ENCODE assay signal across 8 cellular contexts in genomic region chr19:1276620-1277007, GRCh38. TPM values are rescaled to one million over a fixed set of nuclear protein-coding genes. Genes with fewer than 3 reads are reported as not detected.
DNase-seq lines count a peak whose midpoint lies in the region; ATAC-seq and TF ChIP-seq lines count a peak whose summit lies in the region.

No MANE protein-coding gene starts in this region.

- H3K27me3 Mint-ChIP-seq in dendritic cell treated with granulocyte-macrophage colony-stimulating factor and Interleukin-4, amounts not matched to agents 40 ng/mL and 50 ng/mL, for 4 days = peaks cover 2% of the 10 kb centered on the region

- no peak for DNase-seq in NT2/D1 (ENCODE audit: low read depth, low spot score)
- no peak for DNase-seq in activated CD4-positive, CD25-positive, alpha-beta regulatory T cell treated with anti-CD3 and anti-CD28 coated beads, Interleukin-2, amount 50 U/mL, for 72 hours
- no peak for DNase-seq in iPS-NIHi7 (ENCODE audit: extremely low spot score)
- no peak for DNase-seq in left cardiac atrium

- H3K4me3 Mint-ChIP-seq in dendritic cell treated with granulocyte-macrophage colony-stimulating factor and Interleukin-4, amounts not matched to agents 40 ng/mL and 50 ng/mL, for 4 days = peak overlapping the region; percentile 79

- H3K9ac ChIP-seq in NT2/D1 (ENCODE audit: insufficient read length, low read depth) (peak overlapping the region; percentile 98), parathyroid adenoma (no peak overlapping the region)

- H2AFZ ChIP-seq in parathyroid adenoma = no peak overlapping the region

- peaks cover 83% of the 10 kb centered on the region for H3K36me3 Mint-ChIP-seq in dendritic cell treated with granulocyte-macrophage colony-stimulating factor and Interleukin-4, amounts not matched to agents 40 ng/mL and 50 ng/mL, for 4 days (ENCODE audit: low read depth)

- H3K4me3 ChIP-seq in DOHH2 (ENCODE audit: low read length) (peak overlapping the region; percentile 76), NT2/D1 (ENCODE audit: insufficient read length, low read depth) (peak overlapping the region; percentile 97), parathyroid adenoma (ENCODE audit: low read depth, low read length) (peak overlapping the region; percentile 82)

- peaks cover 46% of the 10 kb centered on the region for H3K79me2 ChIP-seq in DOHH2 (ENCODE audit: control insufficient read depth, low read length)
- H3K79me2 ChIP-seq in parathyroid adenoma = peaks cover 17% of the 10 kb centered on the region

- TF ChIP-seq CTCF in DOHH2 (IDR thresholded peaks at IDR 0.05; ENCODE audit: low read depth, low read length, poor library complexity, severe bottlenecking) (no peak), parathyroid adenoma (IDR thresholded peaks at IDR 0.05) (no peak)

- H3K4me2 ChIP-seq in DOHH2 (ENCODE audit: low read length) (peak overlapping the region; percentile 96), parathyroid adenoma (ENCODE audit: low read length) (peak overlapping the region; percentile 97)

- H3K27ac ChIP-seq in DOHH2 (ENCODE audit: low read depth, low read length) (peak overlapping the region; percentile 73), parathyroid adenoma (no peak overlapping the region)

- intact Hi-C loops in dendritic cell treated with granulocyte-macrophage colony-stimulating factor and Interleukin-4, amounts not matched to agents 40 ng/mL and 50 ng/mL, for 4 days (cut with micrococcal nuclease) = no loop called here
- intact Hi-C loops in left cardiac atrium (cut with DNase I) = loop anchor here in 1 of 2 donors (10.0 kb wide), 1 partner anchor 128 kb away; the partner anchor contains the start of genes DAZAP1 and GAMT

- ATAC-seq in GM21367 (IDR thresholded peaks at IDR 0.05; ENCODE audit: unreplicated experiment) = no peak
- no peak for ATAC-seq in left cardiac atrium

- H3K36me3 ChIP-seq in DOHH2 (ENCODE audit: control insufficient read depth, low read length) (peaks cover 84% of the 10 kb centered on the region), NT2/D1 (ENCODE audit: insufficient read depth, insufficient read length, low read length) (peaks cover 80% of the 10 kb centered on the region), parathyroid adenoma (ENCODE audit: control insufficient read depth, insufficient read depth, low read length) (no peaks in the 10 kb centered on the region)

- no peaks in the 10 kb centered on the region for H3K9me3 Mint-ChIP-seq in dendritic cell treated with granulocyte-macrophage colony-stimulating factor and Interleukin-4, amounts not matched to agents 40 ng/mL and 50 ng/mL, for 4 days

- H3K4me1 ChIP-seq in DOHH2 (ENCODE audit: control insufficient read depth, low read length) = peaks cover 40% of the 10 kb centered on the region
- H3K4me1 ChIP-seq in NT2/D1 (ENCODE audit: insufficient read depth, insufficient read length) = peaks cover 27% of the 10 kb centered on the region
- peaks cover 21% of the 10 kb centered on the region for H3K4me1 ChIP-seq in parathyroid adenoma

- H4K20me1 ChIP-seq in DOHH2 (ENCODE audit: control insufficient read depth, insufficient read depth, low read depth, low read length) = peaks cover 5% of the 10 kb centered on the region

- peak overlapping the region; percentile 90 for H3K27ac Mint-ChIP-seq in dendritic cell treated with granulocyte-macrophage colony-stimulating factor and Interleukin-4, amounts not matched to agents 40 ng/mL and 50 ng/mL, for 4 days

- peaks cover 65% of the 10 kb centered on the region for H3K4me1 Mint-ChIP-seq in dendritic cell treated with granulocyte-macrophage colony-stimulating factor and Interleukin-4, amounts not matched to agents 40 ng/mL and 50 ng/mL, for 4 days (ENCODE audit: low read depth)

- peaks cover 30% of the 10 kb centered on the region for H3F3A ChIP-seq in DOHH2 (ENCODE audit: control insufficient read depth, insufficient read depth)

- H3K27me3 ChIP-seq in DOHH2 (ENCODE audit: control insufficient read depth, low read length) (no peaks in the 10 kb centered on the region), NT2/D1 (ENCODE audit: insufficient read depth, insufficient read length) (no peaks in the 10 kb centered on the region), parathyroid adenoma (ENCODE audit: control insufficient read depth, insufficient read depth, low read length) (no peaks in the 10 kb centered on the region)

- no peaks in the 10 kb centered on the region for H3K9me2 ChIP-seq in DOHH2 (replicated peaks; ENCODE audit: control insufficient read depth, low read length)

- H3K9me3 ChIP-seq in DOHH2 (ENCODE audit: control insufficient read depth, insufficient read depth, low read length) = no peaks in the 10 kb centered on the region
- no peaks in the 10 kb centered on the region for H3K9me3 ChIP-seq in NT2/D1 (ENCODE audit: insufficient read depth, low read length)
- no peaks in the 10 kb centered on the region for H3K9me3 ChIP-seq in parathyroid adenoma (ENCODE audit: control insufficient read depth, low read length)

RNA-seq across cellular contexts. Expression of gene FAM174C, which starts 1.3 kb away (rescaled TPM):
- total RNA-seq in left cardiac atrium = 10 to 100 TPM; 19.2 to 21.4 TPM

RNA-seq across cellular contexts. Expression of gene CIRBP, which starts 7.5 kb away (rescaled TPM):
- total RNA-seq in left cardiac atrium = 100 to 1,000 TPM; 229 to 379 TPM

RNA-seq across cellular contexts. Expression of gene EFNA2, which starts 9.1 kb away (rescaled TPM):
- not detected for total RNA-seq in left cardiac atrium

RNA-seq across cellular contexts. Expression of gene MIDN, which starts 28.2 kb away (rescaled TPM):
- 100 to 1,000 TPM in 1 of 2 donors, 10 to 100 TPM in 1; 58.7 to 148 TPM for total RNA-seq in left cardiac atrium

RNA-seq across cellular contexts. Expression of gene ATP5F1D, which starts 35.1 kb away (rescaled TPM):
- total RNA-seq in left cardiac atrium = 100 to 1,000 TPM; 540 to 639 TPM
